ENCODE assay signal across 1 cellular context in the genomic region with DNA sequence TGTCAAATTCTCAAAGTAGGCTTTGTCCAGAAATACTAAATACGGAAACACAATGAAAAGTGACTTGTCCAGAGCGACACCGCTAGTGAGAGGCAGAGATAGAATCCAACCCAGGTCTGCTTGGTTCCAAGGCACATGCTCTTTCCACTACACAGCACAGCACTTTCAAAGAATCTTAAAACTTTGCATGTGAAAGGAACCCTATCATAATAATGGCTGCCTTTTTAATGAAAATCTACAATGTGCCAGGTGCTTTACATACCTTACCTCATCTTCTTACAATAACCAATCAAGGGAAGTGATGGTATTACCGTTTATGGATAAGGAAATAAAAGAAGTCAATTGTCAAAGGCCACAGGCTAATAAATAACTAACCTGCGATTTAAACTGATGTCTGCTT.
TF ChIP-seq lines count a peak whose summit lies in the region.

No MANE protein-coding gene starts in this region.

TF ChIP-seq in H1, 55 proteins besides CTCF, POLR2A, EP300 and RAD21:
- no peak for TF ChIP-seq JUN (IDR thresholded peaks at IDR 0.05; ENCODE audit: low read depth, low read length)
- TF ChIP-seq NRF1 (IDR thresholded peaks at IDR 0.05; ENCODE audit: low read depth, low read length) = no peak
- no peak for TF ChIP-seq MAFK (IDR thresholded peaks at IDR 0.05; ENCODE audit: low read depth, low read length)
- no peak for TF ChIP-seq ASH2L (IDR thresholded peaks at IDR 0.05; ENCODE audit: low read length)
- no peak for TF ChIP-seq POLR2AphosphoS5 (IDR thresholded peaks at IDR 0.05; ENCODE audit: low read depth, low read length)
- TF ChIP-seq TEAD4 (IDR thresholded peaks at IDR 0.05; ENCODE audit: low read depth, low read length) = no peak
- no peak for TF ChIP-seq CHD2 (IDR thresholded peaks at IDR 0.05; ENCODE audit: low read length)
- no peak for TF ChIP-seq CREB1 (IDR thresholded peaks at IDR 0.05)
- TF ChIP-seq TAF1 (IDR thresholded peaks at IDR 0.05; ENCODE audit: low read depth, low read length) = no peak
- TF ChIP-seq BACH1 (IDR thresholded peaks at IDR 0.05; ENCODE audit: low read length) = no peak
- no peak for TF ChIP-seq CEBPB (IDR thresholded peaks at IDR 0.05; ENCODE audit: low read depth, low read length)
- TF ChIP-seq JUND (IDR thresholded peaks at IDR 0.05; ENCODE audit: low read length) = no peak
- TF ChIP-seq SRF (IDR thresholded peaks at IDR 0.05; ENCODE audit: low read depth, low read length) = no peak
- TF ChIP-seq, protein P1, sequence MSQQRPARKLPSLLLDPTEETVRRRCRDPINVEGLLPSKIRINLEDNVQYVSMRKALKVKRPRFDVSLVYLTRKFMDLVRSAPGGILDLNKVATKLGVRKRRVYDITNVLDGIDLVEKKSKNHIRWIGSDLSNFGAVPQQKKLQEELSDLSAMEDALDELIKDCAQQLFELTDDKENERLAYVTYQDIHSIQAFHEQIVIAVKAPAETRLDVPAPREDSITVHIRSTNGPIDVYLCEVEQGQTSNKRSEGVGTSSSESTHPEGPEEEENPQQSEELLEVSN (IDR thresholded peaks at IDR 0.05) = no peak
- TF ChIP-seq RXRA (IDR thresholded peaks at IDR 0.05; ENCODE audit: insufficient read depth, low read depth, low read length) = no peak
- TF ChIP-seq SIX5 (IDR thresholded peaks at IDR 0.05; ENCODE audit: low read depth, low read length) = no peak
- no peak for TF ChIP-seq BRCA1 (IDR thresholded peaks at IDR 0.05; ENCODE audit: low read depth, low read length)
- no peak for TF ChIP-seq GABPA (IDR thresholded peaks at IDR 0.05; ENCODE audit: borderline replicate concordance, insufficient read depth, low read length)
- TF ChIP-seq TAF7 (optimal IDR thresholded peaks at IDR 0.05; ENCODE audit: borderline replicate concordance, low read depth, low read length) = no peak
- TF ChIP-seq CBX8 (IDR thresholded peaks at IDR 0.05; ENCODE audit: borderline replicate concordance, low read depth, low read length) = no peak
